In the genomic region with DNA sequence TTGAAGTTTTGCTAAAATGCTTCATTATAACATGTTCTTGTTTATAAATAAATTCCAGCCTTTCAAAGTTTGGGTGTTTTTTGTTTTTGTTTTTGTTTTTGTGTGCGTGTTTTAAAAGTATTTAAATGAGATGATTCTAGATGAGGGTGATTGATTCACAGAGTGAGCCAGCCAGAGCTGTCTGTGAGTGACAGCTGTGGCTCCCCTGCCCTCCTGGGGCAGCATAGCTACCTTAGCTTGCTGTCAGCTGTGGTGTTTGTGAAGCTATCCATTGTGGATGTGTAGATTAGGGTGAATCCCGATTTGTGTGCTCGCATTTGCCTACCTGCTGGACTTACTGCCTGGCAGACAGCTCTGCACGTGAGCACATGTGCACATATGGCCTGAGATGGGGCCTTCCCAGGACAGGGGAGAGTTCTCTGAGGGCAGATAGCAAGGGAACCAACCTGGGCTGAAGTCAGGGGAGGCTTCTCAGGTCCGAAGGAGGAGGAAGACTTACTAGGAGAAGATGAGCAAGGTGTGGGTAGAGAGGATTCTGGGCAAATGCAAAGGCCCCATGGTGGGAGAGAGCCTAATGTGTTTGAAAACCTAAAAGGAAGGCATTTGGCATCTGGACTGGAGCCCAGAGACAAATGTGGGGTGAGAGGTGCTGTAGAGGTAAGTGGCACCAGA, we compare ENCODE assay signal across 24 cellular contexts.
DNase-seq lines count a peak whose midpoint lies in the region; ATAC-seq and TF ChIP-seq lines count a peak whose summit lies in the region.
"Had no signal": no experiment of that assay in that cellular context is flagged by ENCODE, and none has a peak within 500 bp of the region (broad histone marks: within the 10 kb centered on the region; RNA-seq: fewer than 3 reads in every experiment).

No MANE protein-coding gene starts in this region.

- no peaks in the 10 kb centered on the region for H3K9me2 ChIP-seq in GM23338 (ENCODE audit: insufficient read depth)

- H3K27ac ChIP-seq in GM23338 (ENCODE audit: low read depth) = no peak overlapping the region
- no peak overlapping the region for H3K27ac ChIP-seq in coronary artery
- H3K27ac ChIP-seq in body of pancreas = no peak overlapping the region
- H3K27ac ChIP-seq: ascending aorta, RWPE1 had no signal

- no peaks in the 10 kb centered on the region; the same call in 1 of the 2 replicates for H3F3A ChIP-seq in GM23338 (replicated peaks; ENCODE audit: low read depth)

- H2AFZ ChIP-seq in GM23338 = no peak overlapping the region

- H3K27ac Mint-ChIP-seq in GM23338 (no peak overlapping the region), HFFc6 (peak overlapping the region; percentile 70; the same call in 1 of the 2 replicates), nephron progenitor cell (no peak overlapping the region)
- H3K27ac Mint-ChIP-seq: activated T-cell treated with anti-CD3 and anti-CD28 coated beads, Interleukin-2, amount 50 U/mL, for 72 hours; stimulated activated naive B cell treated with anti-CD40 and anti-IgM and Interleukin-4, amounts not matched to agents 10 μg/mL and 1 μg/mL and 100 μg/mL, for 72 hours had no signal

- H3K36me3 ChIP-seq in GM23338 (ENCODE audit: insufficient read depth) (no peaks in the 10 kb centered on the region), body of pancreas (replicated peaks in 1 of 2; ENCODE audit: insufficient read depth in 1 of 2, low read depth in 2 of 2) (no peaks in the 10 kb centered on the region)

- H3K4me1 Mint-ChIP-seq in GM23338 (peaks cover 80% of the 10 kb centered on the region), HFFc6 (ENCODE audit: low read depth) (peaks cover 61% of the 10 kb centered on the region), nephron progenitor cell (peaks cover 59% of the 10 kb centered on the region)
- H3K4me1 Mint-ChIP-seq: stimulated activated naive B cell treated with anti-CD40 and anti-IgM and Interleukin-4, amounts not matched to agents 10 μg/mL and 1 μg/mL and 100 μg/mL, for 72 hours had no signal

- no peak for TF ChIP-seq CTCF in GM23338 (conservative IDR thresholded peaks at IDR 0.05; ENCODE audit: low read depth in 2 of 2)
- no peak for TF ChIP-seq CTCF in HFFc6 (IDR thresholded peaks at IDR 0.05)
- TF ChIP-seq CTCF in coronary artery (IDR thresholded peaks at IDR 0.05) = no peak
- no peak for TF ChIP-seq CTCF in nephron progenitor cell (IDR thresholded peaks at IDR 0.05)
- no peak for TF ChIP-seq CTCF in body of pancreas (IDR thresholded peaks at IDR 0.05)

- no peaks in the 10 kb centered on the region for H3K9me3 ChIP-seq in body of pancreas
- H3K9me3 ChIP-seq: ascending aorta had no signal

- H3K4me3 Mint-ChIP-seq in GM23338 (no peak overlapping the region; the same call in 2 of the 3 replicates), HFFc6 (peak overlapping the region; percentile 38; the same call in 1 of the 2 replicates), nephron progenitor cell (peak overlapping the region; percentile 33)
- H3K4me3 Mint-ChIP-seq: activated T-cell treated with anti-CD3 and anti-CD28 coated beads, Interleukin-2, amount 50 U/mL, for 72 hours; stimulated activated naive B cell treated with anti-CD40 and anti-IgM and Interleukin-4, amounts not matched to agents 10 μg/mL and 1 μg/mL and 100 μg/mL, for 72 hours had no signal

- H3K36me3 Mint-ChIP-seq in GM23338 (ENCODE audit: low read depth) = no peaks in the 10 kb centered on the region
- no peaks in the 10 kb centered on the region for H3K36me3 Mint-ChIP-seq in HFFc6 (ENCODE audit: low read depth)
- H3K36me3 Mint-ChIP-seq in nephron progenitor cell (ENCODE audit: low read depth) = no peaks in the 10 kb centered on the region
- H3K36me3 Mint-ChIP-seq: activated naive CD4-positive, alpha-beta T cell treated with anti-CD3 and anti-CD28 coated beads, Interleukin-2, amount 50 U/mL, for 72 hours had no signal

- ATAC-seq in GM23338 (0 out of 3 replicates have a peak, but pooled peaks have one; percentile 3), body of pancreas (no peak), GM21526 (IDR thresholded peaks at IDR 0.05; ENCODE audit: low FRiP score, unreplicated experiment) (no peak), GM19463 (IDR thresholded peaks at IDR 0.05; ENCODE audit: unreplicated experiment) (no peak)
- ATAC-seq: activated naive CD4-positive, alpha-beta T cell treated with anti-CD3 and anti-CD28 coated beads, Interleukin-2, amount 50 U/mL, for 72 hours; activated T-cell treated with anti-CD3 and anti-CD28 coated beads, Interleukin-2, amount 50 U/mL, for 72 hours; esophagus mucosa; GM12878; stimulated activated naive B cell treated with anti-CD40 and anti-IgM and Interleukin-4, amounts not matched to agents 10 μg/mL and 1 μg/mL and 100 μg/mL, for 72 hours had no signal

- H3K4me3 ChIP-seq in GM23338 (no peak overlapping the region), coronary artery (no peak overlapping the region), body of pancreas (no peak overlapping the region)
- H3K4me3 ChIP-seq: ascending aorta, GM12878, smooth muscle cell had no signal

- H3K4me2 ChIP-seq in GM23338 = no peak overlapping the region
- H3K4me2 ChIP-seq: smooth muscle cell had no signal

- no peaks in the 10 kb centered on the region for H3K79me2 ChIP-seq in GM23338 (replicated peaks; ENCODE audit: insufficient read depth)

- H4K20me1 ChIP-seq in GM23338 (replicated peaks; ENCODE audit: insufficient read depth) = no peaks in the 10 kb centered on the region

- WGBS in body of pancreas, 2 donors = 91 to 95% methylated on average over 5 of the region's 5 CpGs

- no peaks in the 10 kb centered on the region; the same call in 2 of the 3 replicates for H3K9me3 Mint-ChIP-seq in GM23338
- no peaks in the 10 kb centered on the region for H3K9me3 Mint-ChIP-seq in HFFc6
- H3K9me3 Mint-ChIP-seq in nephron progenitor cell = no peaks in the 10 kb centered on the region
- H3K9me3 Mint-ChIP-seq: activated naive CD4-positive, alpha-beta T cell treated with anti-CD3 and anti-CD28 coated beads, Interleukin-2, amount 50 U/mL, for 72 hours; activated T-cell treated with anti-CD3 and anti-CD28 coated beads, Interleukin-2, amount 50 U/mL, for 72 hours; stimulated activated naive B cell treated with anti-CD40 and anti-IgM and Interleukin-4, amounts not matched to agents 10 μg/mL and 1 μg/mL and 100 μg/mL, for 72 hours had no signal

- H3K27me3 Mint-ChIP-seq in GM23338 (ENCODE audit: insufficient read depth, low read depth, poor library complexity) (peaks cover 29% of the 10 kb centered on the region), HFFc6 (ENCODE audit: insufficient read depth) (peaks cover 2% of the 10 kb centered on the region), nephron progenitor cell (ENCODE audit: low read depth, poor library complexity) (peaks cover 5% of the 10 kb centered on the region)
- H3K27me3 Mint-ChIP-seq: stimulated activated naive B cell treated with anti-CD40 and anti-IgM and Interleukin-4, amounts not matched to agents 10 μg/mL and 1 μg/mL and 100 μg/mL, for 72 hours had no signal

- H3K27me3 ChIP-seq in GM23338 (ENCODE audit: insufficient read depth) (no peaks in the 10 kb centered on the region; the same call in 1 of the 2 replicates), body of pancreas (no peaks in the 10 kb centered on the region)
- H3K27me3 ChIP-seq: ascending aorta had no signal

- H3K4me1 ChIP-seq in GM23338 (ENCODE audit: insufficient read depth) = peaks cover 40% of the 10 kb centered on the region
- H3K4me1 ChIP-seq in body of pancreas = peaks cover 8% of the 10 kb centered on the region

- no peak for DNase-seq in GM23338 (ENCODE audit: low spot score)
- DNase-seq in HFFc6 = no peak
- DNase-seq in coronary artery (ENCODE audit: low spot score) = peak; percentile 12
- DNase-seq in nephron progenitor cell = no peak
- no peak for DNase-seq in body of pancreas
- DNase-seq: activated T-cell treated with anti-CD3 and anti-CD28 coated beads, Interleukin-2, amount 50 U/mL, for 72 hours; effector memory CD4-positive, alpha-beta T cell; foreskin melanocyte; GOT3; hippocampal formation; KG1; NCI-H1694; NCI-H2171; NCI-H524 treated with DMSO at 0.1 percent for 48 hours; nucleus accumbens; stimulated activated naive B cell treated with anti-CD40 and anti-IgM and Interleukin-4, amounts not matched to agents 10 μg/mL and 1 μg/mL and 100 μg/mL, for 72 hours had no signal

- TF ChIP-seq POLR2A in body of pancreas (IDR thresholded peaks at IDR 0.05) = no peak

- intact Hi-C loops in body of pancreas (cut with DNase I) = no loop called here

TF ChIP-seq in GM23338, 12 proteins besides CTCF, POLR2A, EP300 and RAD21 (continues in another document):
- TF ChIP-seq EZH2phosphoT487 (IDR thresholded peaks at IDR 0.05; ENCODE audit: unreplicated experiment) (no peak), STAT1 (IDR thresholded peaks at IDR 0.05; ENCODE audit: unreplicated experiment) (no peak), ZNF114 (CRISPR knock-in tag; IDR thresholded peaks at IDR 0.05) (no peak), CREB1 (CRISPR knock-in tag; IDR thresholded peaks at IDR 0.05; ENCODE audit: low read depth) (no peak), JUNB (IDR thresholded peaks at IDR 0.05; ENCODE audit: unreplicated experiment) (no peak), ZNF331 (CRISPR knock-in tag; IDR thresholded peaks at IDR 0.05; ENCODE audit: low read depth) (no peak), NANOG (IDR thresholded peaks at IDR 0.05; ENCODE audit: borderline replicate concordance) (no peak)
- TF ChIP-seq, protein P1, sequence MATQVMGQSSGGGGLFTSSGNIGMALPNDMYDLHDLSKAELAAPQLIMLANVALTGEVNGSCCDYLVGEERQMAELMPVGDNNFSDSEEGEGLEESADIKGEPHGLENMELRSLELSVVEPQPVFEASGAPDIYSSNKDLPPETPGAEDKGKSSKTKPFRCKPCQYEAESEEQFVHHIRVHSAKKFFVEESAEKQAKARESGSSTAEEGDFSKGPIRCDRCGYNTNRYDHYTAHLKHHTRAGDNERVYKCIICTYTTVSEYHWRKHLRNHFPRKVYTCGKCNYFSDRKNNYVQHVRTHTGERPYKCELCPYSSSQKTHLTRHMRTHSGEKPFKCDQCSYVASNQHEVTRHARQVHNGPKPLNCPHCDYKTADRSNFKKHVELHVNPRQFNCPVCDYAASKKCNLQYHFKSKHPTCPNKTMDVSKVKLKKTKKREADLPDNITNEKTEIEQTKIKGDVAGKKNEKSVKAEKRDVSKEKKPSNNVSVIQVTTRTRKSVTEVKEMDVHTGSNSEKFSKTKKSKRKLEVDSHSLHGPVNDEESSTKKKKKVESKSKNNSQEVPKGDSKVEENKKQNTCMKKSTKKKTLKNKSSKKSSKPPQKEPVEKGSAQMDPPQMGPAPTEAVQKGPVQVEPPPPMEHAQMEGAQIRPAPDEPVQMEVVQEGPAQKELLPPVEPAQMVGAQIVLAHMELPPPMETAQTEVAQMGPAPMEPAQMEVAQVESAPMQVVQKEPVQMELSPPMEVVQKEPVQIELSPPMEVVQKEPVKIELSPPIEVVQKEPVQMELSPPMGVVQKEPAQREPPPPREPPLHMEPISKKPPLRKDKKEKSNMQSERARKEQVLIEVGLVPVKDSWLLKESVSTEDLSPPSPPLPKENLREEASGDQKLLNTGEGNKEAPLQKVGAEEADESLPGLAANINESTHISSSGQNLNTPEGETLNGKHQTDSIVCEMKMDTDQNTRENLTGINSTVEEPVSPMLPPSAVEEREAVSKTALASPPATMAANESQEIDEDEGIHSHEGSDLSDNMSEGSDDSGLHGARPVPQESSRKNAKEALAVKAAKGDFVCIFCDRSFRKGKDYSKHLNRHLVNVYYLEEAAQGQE (IDR thresholded peaks at IDR 0.05; ENCODE audit: unreplicated experiment) = no peak
